In the genomic region with DNA sequence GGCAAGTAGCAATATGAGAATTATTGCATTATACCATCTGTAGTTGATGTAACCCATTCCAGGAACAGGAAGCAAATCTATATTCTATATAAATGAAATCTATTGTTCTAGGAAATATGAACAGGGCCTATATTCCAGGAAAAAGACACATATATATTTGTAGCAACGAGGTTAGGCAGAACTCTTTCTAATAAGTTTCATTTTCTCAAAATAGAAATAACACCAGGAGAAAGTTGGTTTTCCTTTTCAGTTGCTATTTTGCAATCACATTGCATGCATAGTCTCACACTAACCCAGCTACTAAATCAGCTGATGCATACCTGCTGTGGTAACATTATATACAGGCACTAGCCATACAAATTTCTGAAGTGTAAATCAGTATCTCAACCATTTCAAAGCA, we compare ENCODE assay signal across 10 cellular contexts. TPM values are rescaled to one million over a fixed set of nuclear protein-coding genes. Genes with fewer than 3 reads are reported as not detected.
DNase-seq lines count a peak whose midpoint lies in the region; ATAC-seq and TF ChIP-seq lines count a peak whose summit lies in the region.
"Had no signal": no experiment of that assay in that cellular context is flagged by ENCODE, and none has a peak within 500 bp of the region (broad histone marks: within the 10 kb centered on the region; RNA-seq: fewer than 3 reads in every experiment).

No MANE protein-coding gene starts in this region.

- TF ChIP-seq POLR2A in suprapubic skin (IDR thresholded peaks at IDR 0.05): no peak

- 26% methylated on average over 1 of the region's 1 CpG for WGBS in suprapubic skin

- H3K36me3 ChIP-seq in suprapubic skin: no peaks in the 10 kb centered on the region
- H3K36me3 ChIP-seq in H7 (replicated peaks; ENCODE audit: control insufficient read depth, insufficient read depth, low read length): no peaks in the 10 kb centered on the region

- POLR2A ChIA-PET in activated B cell treated with CpG ODN at 0.5 μM for 24 hours (lab: Charles Lee): interaction anchor here (0.8 kb wide), 1 partner anchor 44 kb away, joined by 3 read pairs; the partner anchor contains the start of gene LIPA

- H3K4me3 ChIP-seq in suprapubic skin: no peak overlapping the region
- H3K4me3 ChIP-seq in H7 (ENCODE audit: insufficient read depth, low read depth, low read length): no peak overlapping the region
- H3K4me3 ChIP-seq: K562 had no signal

- H3K4me3 Mint-ChIP-seq in activated B cell treated with CpG ODN at 0.5 μM for 24 hours: no peak overlapping the region
- H3K4me3 Mint-ChIP-seq: central memory CD8-positive, alpha-beta T cell had no signal

- DNase-seq in activated B cell treated with CpG ODN at 0.5 μM for 24 hours: no peak
- no peak for DNase-seq in left ventricle myocardium superior
- DNase-seq in suprapubic skin (ENCODE audit: low spot score in 2 of 2): no peak
- DNase-seq in left colon: no peak
- DNase-seq in H7: no peak
- no peak for DNase-seq in SK-N-DZ (ENCODE audit: low spot score)
- DNase-seq: stimulated activated CD8-positive, alpha-beta memory T cell treated with anti-CD3 and anti-CD28 coated beads, Interleukin-4, amount 100 ng/mL, for 48 hours had no signal

- CTCF ChIA-PET in activated B cell treated with CpG ODN at 0.5 μM for 24 hours (lab: Charles Lee): interaction anchor here (1.4 to 2.0 kb wide), 2 partner anchors 74 to 93 kb away, joined by 5 to 8 read pairs; no protein-coding TSS in a partner anchor

- no peaks in the 10 kb centered on the region for H3K9me3 ChIP-seq in suprapubic skin

- intact Hi-C loops in activated B cell treated with CpG ODN at 0.5 μM for 24 hours (cut with micrococcal nuclease) (no loop called here), left ventricle myocardium superior (cut with micrococcal nuclease) (no loop called here), left colon (cut with DNase I, micrococcal nuclease) (no loop called here)

- peaks cover 4% of the 10 kb centered on the region for H3K9me3 Mint-ChIP-seq in activated B cell treated with CpG ODN at 0.5 μM for 24 hours
- H3K9me3 Mint-ChIP-seq: central memory CD8-positive, alpha-beta T cell had no signal

- H3K36me3 Mint-ChIP-seq in activated B cell treated with CpG ODN at 0.5 μM for 24 hours (ENCODE audit: low read depth): peaks cover 3% of the 10 kb centered on the region

- H3K4me1 ChIP-seq in suprapubic skin: peaks cover 20% of the 10 kb centered on the region

- H3K4me1 Mint-ChIP-seq in activated B cell treated with CpG ODN at 0.5 μM for 24 hours: peaks cover 21% of the 10 kb centered on the region
- H3K4me1 Mint-ChIP-seq: central memory CD8-positive, alpha-beta T cell had no signal

- H3K27ac Mint-ChIP-seq in activated B cell treated with CpG ODN at 0.5 μM for 24 hours: peak overlapping the region; percentile 84

- TF ChIP-seq CTCF in activated B cell treated with CpG ODN at 0.5 μM for 24 hours (IDR thresholded peaks at IDR 0.05): no peak
- no peak for TF ChIP-seq CTCF in suprapubic skin (IDR thresholded peaks at IDR 0.05)

- TF ChIP-seq EP300 in suprapubic skin (IDR thresholded peaks at IDR 0.05): no peak

- H3K27me3 ChIP-seq in suprapubic skin (no peaks in the 10 kb centered on the region), H7 (ENCODE audit: control insufficient read depth, insufficient read depth, low read length) (no peaks in the 10 kb centered on the region)

- ATAC-seq in GM21786 (IDR thresholded peaks at IDR 0.05; ENCODE audit: unreplicated experiment): peak; percentile 41
- ATAC-seq in activated B cell treated with CpG ODN at 0.5 μM for 24 hours (ENCODE audit: low read depth): no peak
- ATAC-seq in left ventricle myocardium superior: peak; percentile 61
- ATAC-seq in left colon: no peak
- ATAC-seq: K562 had no signal

- H3K27ac ChIP-seq in suprapubic skin: peak overlapping the region; percentile 69

- no peaks in the 10 kb centered on the region for H3K27me3 Mint-ChIP-seq in activated B cell treated with CpG ODN at 0.5 μM for 24 hours
- H3K27me3 Mint-ChIP-seq: central memory CD8-positive, alpha-beta T cell had no signal

RNA-seq across cellular contexts. Expression of gene IFIT2, which starts 6.2 kb away (rescaled TPM):
- 4.9 and 5.7 TPM in 2 replicates for total RNA-seq in activated B cell treated with CpG ODN at 0.5 μM for 24 hours
- total RNA-seq in left ventricle myocardium superior: 7.0 TPM
- total RNA-seq in suprapubic skin: 1 to 10 TPM in 3 of 4 donors, under 1 TPM in 1; 0.49 to 2.6 (median 1.4) TPM
- total RNA-seq in left colon: 1 to 10 TPM; 4.3 to 7.1 TPM
- total RNA-seq in H7 (2014; rRNA removed; shearing (Covaris generic)): 0.18 and 0.45 TPM in 2 replicates
- not detected in 2 replicates for polyA plus RNA-seq in SK-N-DZ (2014; cell fraction: cytosol; rRNA removed)
- polyA plus RNA-seq in SK-N-DZ (2014; cell fraction: nucleus; rRNA removed): not detected in 2 replicates

RNA-seq across cellular contexts. Expression of gene IFIT3, which starts 32.2 kb away (rescaled TPM):
- total RNA-seq in activated B cell treated with CpG ODN at 0.5 μM for 24 hours (3.2 TPM in 2 replicates), left ventricle myocardium superior (8.8 TPM), suprapubic skin (1 to 10 TPM; 1.5 to 4.9 (median 2.1) TPM), left colon (10 to 100 TPM in 1 of 2 donors, 1 to 10 TPM in 1; 5.0 to 10.3 TPM)
- 0.22 and 0.45 TPM in 2 replicates for total RNA-seq in H7 (2014; rRNA removed; shearing (Covaris generic))
- polyA plus RNA-seq in SK-N-DZ (2014; cell fraction: cytosol; rRNA removed): not detected in 2 replicates
- not detected in 2 replicates for polyA plus RNA-seq in SK-N-DZ (2014; cell fraction: nucleus; rRNA removed)

RNA-seq across cellular contexts. Expression of gene LIPA, which starts 44.0 kb away (rescaled TPM):
- 32.8 and 35.3 TPM in 2 replicates for total RNA-seq in activated B cell treated with CpG ODN at 0.5 μM for 24 hours
- total RNA-seq in left ventricle myocardium superior: 16.5 TPM
- 10 to 100 TPM; 15.6 to 21.2 (median 18.8) TPM for total RNA-seq in suprapubic skin
- total RNA-seq in left colon: 10 to 100 TPM; 19.0 to 39.8 TPM
- 10.1 and 14.9 TPM in 2 replicates for total RNA-seq in H7 (2014; rRNA removed; shearing (Covaris generic))
- polyA plus RNA-seq in SK-N-DZ (2014; cell fraction: cytosol; rRNA removed): 31.8 and 42.3 TPM in 2 replicates
- polyA plus RNA-seq in SK-N-DZ (2014; cell fraction: nucleus; rRNA removed): 18.0 and 21.5 TPM in 2 replicates

Comparison
In these comparisons a context has a peak if more than half of its experiments do, and no peak if none do; other contexts are left out.
1. ATAC-seq: peak in GM21786 (single experiment) and left ventricle myocardium superior (single experiment); none in activated B cell treated with CpG ODN at 0.5 μM for 24 hours (single experiment) and left colon (single experiment).